17 cellular contexts compared by ENCODE assay signal in genomic region chr9:89042984-89043383, GRCh38. TPM values are rescaled to one million over a fixed set of nuclear protein-coding genes. Genes with fewer than 3 reads are reported as not detected.
"Had no signal": no experiment of that assay in that cellular context is flagged by ENCODE, and none has a peak within 500 bp of the region (broad histone marks: within the 10 kb centered on the region; RNA-seq: fewer than 3 reads in every experiment).

No MANE protein-coding gene starts in this region.

- H3K27ac Mint-ChIP-seq: effector memory CD8-positive, alpha-beta T cell; naive thymus-derived CD8-positive, alpha-beta T cell; stimulated activated effector memory CD8-positive, alpha-beta T cell treated with anti-CD3 and anti-CD28 coated beads, Interleukin-12 subunit alpha, Interleukin-12 subunit beta, amount 100 ng/mL, for 72 hours had no signal

- H3K4me3 ChIP-seq: esophagus squamous epithelium, mucosa of descending colon, ovary, prostate gland, right lobe of liver, testis, transverse colon had no signal

- H3K36me3 Mint-ChIP-seq: naive thymus-derived CD8-positive, alpha-beta T cell; stimulated activated effector memory CD8-positive, alpha-beta T cell treated with anti-CD3 and anti-CD28 coated beads, Interleukin-12 subunit alpha, Interleukin-12 subunit beta, amount 100 ng/mL, for 72 hours had no signal

- H3K27ac ChIP-seq: esophagus squamous epithelium, ovary, prostate gland, right lobe of liver, testis, transverse colon had no signal

- ATAC-seq: effector memory CD8-positive, alpha-beta T cell; mucosa of descending colon; naive thymus-derived CD8-positive, alpha-beta T cell; right lobe of liver; stimulated activated effector memory CD8-positive, alpha-beta T cell treated with anti-CD3 and anti-CD28 coated beads, Interleukin-12 subunit alpha, Interleukin-12 subunit beta, amount 100 ng/mL, for 72 hours; stimulated activated naive CD8-positive, alpha-beta T cell treated with anti-CD3 and anti-CD28 coated beads, Interleukin-15, Interleukin-2, amounts not matched to agents 100 U/mL and 50 U/mL, for 24 hours had no signal

- H3K4me1 ChIP-seq: prostate gland, right lobe of liver, testis had no signal

- H3K27me3 ChIP-seq: esophagus squamous epithelium, ovary, right lobe of liver, testis, transverse colon had no signal

- H3K4me1 Mint-ChIP-seq: naive thymus-derived CD8-positive, alpha-beta T cell; stimulated activated effector memory CD8-positive, alpha-beta T cell treated with anti-CD3 and anti-CD28 coated beads, Interleukin-12 subunit alpha, Interleukin-12 subunit beta, amount 100 ng/mL, for 72 hours had no signal

- H3K9me3 ChIP-seq: esophagus squamous epithelium, mucosa of descending colon, ovary, prostate gland, right lobe of liver, testis, transverse colon had no signal

- FAIRE-seq: islet of Langerhans had no signal

- H3K4me3 Mint-ChIP-seq: effector memory CD8-positive, alpha-beta T cell; naive thymus-derived CD8-positive, alpha-beta T cell; stimulated activated effector memory CD8-positive, alpha-beta T cell treated with anti-CD3 and anti-CD28 coated beads, Interleukin-12 subunit alpha, Interleukin-12 subunit beta, amount 100 ng/mL, for 72 hours had no signal

- H3K36me3 ChIP-seq: esophagus squamous epithelium, ovary, prostate gland, right lobe of liver, transverse colon had no signal

- H3K9me3 Mint-ChIP-seq: effector memory CD8-positive, alpha-beta T cell; naive thymus-derived CD8-positive, alpha-beta T cell; stimulated activated effector memory CD8-positive, alpha-beta T cell treated with anti-CD3 and anti-CD28 coated beads, Interleukin-12 subunit alpha, Interleukin-12 subunit beta, amount 100 ng/mL, for 72 hours had no signal

- DNase-seq: effector memory CD8-positive, alpha-beta T cell; esophagus squamous epithelium; foreskin fibroblast; kidney glomerular epithelial cell; mammary epithelial cell; mucosa of descending colon; naive thymus-derived CD8-positive, alpha-beta T cell; ovary; right lobe of liver; stimulated activated CD4-positive, alpha-beta T cell treated with anti-CD3 and anti-CD28 coated beads, Interleukin-4, amount 100 ng/mL, for 1 hour; stimulated activated CD8-positive, alpha-beta memory T cell treated with anti-CD3 and anti-CD28 coated beads, Interleukin-4, amount 100 ng/mL, for 48 hours; stimulated activated naive CD8-positive, alpha-beta T cell treated with anti-CD3 and anti-CD28 coated beads, Interleukin-15, Interleukin-2, amounts not matched to agents 100 U/mL and 50 U/mL, for 24 hours; testis; transverse colon had no signal

RNA-seq across cellular contexts. Expression of gene S1PR3, which starts 51.7 kb away (rescaled TPM):
- total RNA-seq: naive thymus-derived CD8-positive, alpha-beta T cell had no signal
- polyA plus RNA-seq: naive thymus-derived CD8-positive, alpha-beta T cell had no signal
